ENCODE assay signal across 27 cellular contexts in the genomic region with DNA sequence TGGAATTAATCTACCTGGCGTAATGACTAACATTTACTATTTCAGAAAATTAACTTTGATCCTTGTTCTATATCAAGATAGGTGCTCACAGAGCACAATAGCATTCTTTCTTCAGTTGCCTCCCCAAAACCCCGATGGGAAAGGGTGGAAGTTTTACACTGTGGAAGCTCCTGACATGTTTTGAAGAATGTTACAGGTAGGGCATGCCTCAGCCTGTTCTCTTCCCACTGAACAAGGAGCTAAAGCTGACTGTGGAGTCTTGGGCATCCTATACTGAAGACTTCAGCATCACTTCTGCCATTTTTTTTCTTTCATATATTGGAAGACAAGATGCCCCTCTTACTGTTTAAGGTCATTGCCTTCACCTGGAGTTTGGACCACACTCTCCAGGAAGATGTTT.
"Had no signal": no experiment of that assay in that cellular context is flagged by ENCODE, and none has a peak within 500 bp of the region (broad histone marks: within the 10 kb centered on the region; RNA-seq: fewer than 3 reads in every experiment).

No MANE protein-coding gene starts in this region.

- H3K9me3 Mint-ChIP-seq: dendritic cell treated with granulocyte-macrophage colony-stimulating factor and Interleukin-4, amounts not matched to agents 40 ng/mL and 50 ng/mL, for 4 days; endodermal cell; immature natural killer cell; memory B cell; nephron; neural progenitor cell; stimulated activated memory B cell treated with anti-CD40 and anti-IgM and Interleukin-4, amounts not matched to agents 10 μg/mL and 1 μg/mL and 100 μg/mL, for 72 hours; stimulated activated naive CD8-positive, alpha-beta T cell treated with anti-CD3 and anti-CD28 coated beads, Interleukin-15, Interleukin-2, amounts not matched to agents 100 ng/mL and 50 ng/mL, for 24 hours had no signal

- H3K4me1 ChIP-seq: colonic mucosa, lower lobe of right lung, neural progenitor cell, parathyroid adenoma, right atrium auricular region, sigmoid colon, tibial nerve, upper lobe of left lung had no signal

- H3K27ac ChIP-seq: colonic mucosa, esophagus squamous epithelium, lower lobe of right lung, neural progenitor cell, parathyroid adenoma, right atrium auricular region, sigmoid colon, thoracic aorta, tibial nerve, upper lobe of left lung had no signal

- H3K4me3 Mint-ChIP-seq: dendritic cell treated with granulocyte-macrophage colony-stimulating factor and Interleukin-4, amounts not matched to agents 40 ng/mL and 50 ng/mL, for 4 days; endodermal cell; immature natural killer cell; memory B cell; mesothelial cell of epicardium; naive thymus-derived CD4-positive, alpha-beta T cell; nephron; neural progenitor cell; stimulated activated memory B cell treated with anti-CD40 and anti-IgM and Interleukin-4, amounts not matched to agents 10 μg/mL and 1 μg/mL and 100 μg/mL, for 72 hours; stimulated activated naive CD8-positive, alpha-beta T cell treated with anti-CD3 and anti-CD28 coated beads, Interleukin-15, Interleukin-2, amounts not matched to agents 100 ng/mL and 50 ng/mL, for 24 hours had no signal

- H3K4me1 Mint-ChIP-seq: memory B cell; stimulated activated memory B cell treated with anti-CD40 and anti-IgM and Interleukin-4, amounts not matched to agents 10 μg/mL and 1 μg/mL and 100 μg/mL, for 72 hours had no signal

- H3K9me3 ChIP-seq: colonic mucosa, esophagus squamous epithelium, lower lobe of right lung, mucosa of descending colon, right atrium auricular region, sigmoid colon, thoracic aorta, tibial nerve, upper lobe of left lung had no signal

- H3K4me3 ChIP-seq: colonic mucosa, esophagus squamous epithelium, lower lobe of right lung, mucosa of descending colon, neural progenitor cell, right atrium auricular region, sigmoid colon, thoracic aorta, tibial nerve, upper lobe of left lung had no signal

- ATAC-seq: left ventricle myocardium superior; lower lobe of right lung; mucosa of descending colon; naive thymus-derived CD4-positive, alpha-beta T cell; stimulated activated memory B cell treated with anti-CD40 and anti-IgM and Interleukin-4, amounts not matched to agents 10 μg/mL and 1 μg/mL and 100 μg/mL, for 72 hours had no signal

- H3K27me3 ChIP-seq: colonic mucosa, esophagus squamous epithelium, neural progenitor cell, right atrium auricular region, tibial nerve, upper lobe of left lung had no signal

- H3K27me3 Mint-ChIP-seq: naive thymus-derived CD4-positive, alpha-beta T cell; progenitor cell of endocrine pancreas; stimulated activated naive CD8-positive, alpha-beta T cell treated with anti-CD3 and anti-CD28 coated beads, Interleukin-15, Interleukin-2, amounts not matched to agents 100 ng/mL and 50 ng/mL, for 24 hours had no signal

- DNase-seq: colonic mucosa; effector CD8-positive, alpha-beta T cell; endodermal cell; erythroblast; esophagus squamous epithelium; hypothalamus; immature natural killer cell; islet precursor cell; left ventricle myocardium superior; lower lobe of right lung; mucosa of descending colon; naive thymus-derived CD4-positive, alpha-beta T cell; sigmoid colon; stimulated activated CD4-positive, alpha-beta T cell treated with anti-CD3 and anti-CD28 coated beads, Interleukin-4, amount 100 ng/mL, for 4 hours; upper lobe of left lung had no signal

- H3K36me3 Mint-ChIP-seq: memory B cell; mesothelial cell of epicardium; neural progenitor cell; stimulated activated memory B cell treated with anti-CD40 and anti-IgM and Interleukin-4, amounts not matched to agents 10 μg/mL and 1 μg/mL and 100 μg/mL, for 72 hours had no signal

- H3K27ac Mint-ChIP-seq: dendritic cell treated with granulocyte-macrophage colony-stimulating factor and Interleukin-4, amounts not matched to agents 40 ng/mL and 50 ng/mL, for 4 days; endodermal cell; memory B cell; mesothelial cell of epicardium; nephron; neural progenitor cell; progenitor cell of endocrine pancreas; stimulated activated memory B cell treated with anti-CD40 and anti-IgM and Interleukin-4, amounts not matched to agents 10 μg/mL and 1 μg/mL and 100 μg/mL, for 72 hours; stimulated activated naive CD8-positive, alpha-beta T cell treated with anti-CD3 and anti-CD28 coated beads, Interleukin-15, Interleukin-2, amounts not matched to agents 100 ng/mL and 50 ng/mL, for 24 hours had no signal

- H3K36me3 ChIP-seq: colonic mucosa, esophagus squamous epithelium, lower lobe of right lung, neural progenitor cell, right atrium auricular region, sigmoid colon, thoracic aorta, tibial nerve, upper lobe of left lung had no signal
